In genomic region chr20:56518999-56519398, GRCh38 we compare ENCODE assay signal across 33 cellular contexts. TPM values are rescaled to one million over a fixed set of nuclear protein-coding genes. Genes with fewer than 3 reads are reported as not detected.
"Had no signal": no experiment of that assay in that cellular context is flagged by ENCODE, and none has a peak within 500 bp of the region (broad histone marks: within the 10 kb centered on the region; RNA-seq: fewer than 3 reads in every experiment).

No MANE protein-coding gene starts in this region.

- H3K36me3 ChIP-seq: neural progenitor cell had no signal

- H3K27me3 Mint-ChIP-seq: naive thymus-derived CD4-positive, alpha-beta T cell; progenitor cell of endocrine pancreas; stimulated activated naive CD8-positive, alpha-beta T cell treated with anti-CD3 and anti-CD28 coated beads, Interleukin-15, amount 100 ng/mL, for 72 hours had no signal

- H3K4me3 Mint-ChIP-seq: natural killer cell; nephron; neural progenitor cell; stimulated activated effector memory CD8-positive, alpha-beta T cell treated with anti-CD3 and anti-CD28 coated beads, Interleukin-12 subunit alpha, Interleukin-12 subunit beta, amount 100 ng/mL, for 72 hours; stimulated activated naive CD8-positive, alpha-beta T cell treated with anti-CD3 and anti-CD28 coated beads, Interleukin-15, amount 100 ng/mL, for 72 hours had no signal

- DNase-seq: naive thymus-derived CD4-positive, alpha-beta T cell; natural killer cell; occipital lobe; ovary; posterior cingulate gyrus; psoas muscle; right cardiac atrium; right lobe of liver; stimulated activated CD4-positive, alpha-beta T cell treated with anti-CD3 and anti-CD28 coated beads, Interleukin-15, amount 100 ng/mL, for 24 hours; stimulated activated CD4-positive, alpha-beta T cell treated with anti-CD3 and anti-CD28 coated beads, Interleukin-2, amount 100 ng/mL, for 24 hours; stimulated activated CD4-positive, alpha-beta T cell treated with anti-CD3 and anti-CD28 coated beads, Interleukin-2, amount 100 ng/mL, for 48 hours; stimulated activated CD4-positive, alpha-beta T cell treated with anti-CD3 and anti-CD28 coated beads, Interleukin-4, amount 100 ng/mL, for 24 hours; stimulated activated naive CD4-positive, alpha-beta T cell; stimulated activated naive CD8-positive, alpha-beta T cell treated with anti-CD3 and anti-CD28 coated beads, Interleukin-15, amount 100 ng/mL, for 72 hours; stimulated activated naive CD8-positive, alpha-beta T cell treated with anti-CD3 and anti-CD28 coated beads, Interleukin-15, Interleukin-2, amounts not matched to agents 100 U/mL and 50 U/mL, for 24 hours; substantia nigra; thyroid gland; trophoblast cell; upper lobe of left lung had no signal

- H3K9me3 ChIP-seq: right lobe of liver, thyroid gland had no signal

- H3K4me1 Mint-ChIP-seq: neural progenitor cell; stimulated activated naive CD8-positive, alpha-beta T cell treated with anti-CD3 and anti-CD28 coated beads, Interleukin-15, amount 100 ng/mL, for 72 hours had no signal

- H3K27ac ChIP-seq: neural progenitor cell, ovary, parathyroid adenoma, psoas muscle, right lobe of liver, skin epidermis, thoracic aorta, thyroid gland, tibial nerve, upper lobe of left lung, vagina had no signal

- ATAC-seq: naive thymus-derived CD4-positive, alpha-beta T cell; natural killer cell; psoas muscle; right cardiac atrium; right lobe of liver; stimulated activated effector memory CD8-positive, alpha-beta T cell treated with anti-CD3 and anti-CD28 coated beads, Interleukin-12 subunit alpha, Interleukin-12 subunit beta, amount 100 ng/mL, for 72 hours; stimulated activated naive CD8-positive, alpha-beta T cell treated with anti-CD3 and anti-CD28 coated beads, Interleukin-15, amount 100 ng/mL, for 72 hours; stimulated activated naive CD8-positive, alpha-beta T cell treated with anti-CD3 and anti-CD28 coated beads, Interleukin-15, Interleukin-2, amounts not matched to agents 100 U/mL and 50 U/mL, for 24 hours had no signal

- H3K27me3 ChIP-seq: neural progenitor cell, ovary, right lobe of liver, thyroid gland, tibial nerve, upper lobe of left lung, vagina had no signal

- H3K4me3 ChIP-seq: neural progenitor cell, ovary, psoas muscle, right lobe of liver, skin epidermis, smooth muscle cell, thoracic aorta, thyroid gland, tibial nerve, upper lobe of left lung, vagina had no signal

- H3K4me1 ChIP-seq: neural progenitor cell, parathyroid adenoma, psoas muscle, right lobe of liver, thyroid gland, upper lobe of left lung, vagina had no signal

- H3K27ac Mint-ChIP-seq: nephron; neural progenitor cell; progenitor cell of endocrine pancreas; stimulated activated effector memory CD8-positive, alpha-beta T cell treated with anti-CD3 and anti-CD28 coated beads, Interleukin-12 subunit alpha, Interleukin-12 subunit beta, amount 100 ng/mL, for 72 hours had no signal

RNA-seq across cellular contexts. Expression of gene FAM209A, which starts 5.5 kb away (rescaled TPM):
- total RNA-seq: occipital lobe, progenitor cell of endocrine pancreas, renal cortical epithelial cell, right cardiac atrium, smooth muscle cell, temporal lobe, thoracic aorta, tibial nerve, ureter, vagina had no signal
- polyA plus RNA-seq: neural cell, right cardiac atrium had no signal

RNA-seq across cellular contexts. Expression of gene FAM209B, which starts 14.0 kb away (rescaled TPM):
- total RNA-seq: occipital lobe, progenitor cell of endocrine pancreas, renal cortical epithelial cell, temporal lobe, thoracic aorta, tibial nerve, ureter, vagina had no signal
